ENCODE assay signal across 16 cellular contexts in the genomic region with DNA sequence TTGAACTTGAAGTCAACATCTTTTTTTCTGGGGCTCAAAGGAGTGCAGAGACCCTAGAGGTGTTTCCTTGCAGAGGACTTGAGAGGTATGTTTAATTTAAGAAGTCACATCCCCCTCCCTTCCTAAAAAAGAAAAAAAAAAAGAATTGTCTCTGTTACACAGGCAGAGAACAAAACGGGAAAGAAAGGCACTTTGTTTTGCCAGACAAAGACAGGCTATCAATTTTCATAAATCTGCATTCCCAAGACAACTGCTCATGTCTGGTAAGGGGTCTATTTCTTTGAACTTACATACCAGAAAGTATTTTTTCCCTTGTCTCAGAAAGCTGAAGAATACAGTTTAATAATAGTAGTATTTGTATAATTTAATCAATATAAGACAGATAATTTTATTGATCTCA.
"Had no signal": no experiment of that assay in that cellular context is flagged by ENCODE, and none has a peak within 500 bp of the region (broad histone marks: within the 10 kb centered on the region; RNA-seq: fewer than 3 reads in every experiment).

No MANE protein-coding gene starts in this region.

- H3K4me1 ChIP-seq: pancreas had no signal

- H3K9ac ChIP-seq: neural progenitor cell had no signal

- H2AFZ ChIP-seq: neural progenitor cell had no signal

- H3K4me2 ChIP-seq: neural progenitor cell had no signal

- ATAC-seq: esophagus mucosa; pancreas; stimulated activated memory B cell treated with anti-CD40 and anti-IgM and Interleukin-4, amounts not matched to agents 10 μg/mL and 1 μg/mL and 100 μg/mL, for 72 hours had no signal

- H3K9me3 ChIP-seq: pancreas had no signal

- H3K4me3 ChIP-seq: coronary artery, neural progenitor cell, pancreas had no signal

- H3K36me3 ChIP-seq: neural progenitor cell, pancreas had no signal

- DNase-seq: activated CD4-positive, alpha-beta T cell treated with anti-CD3 and anti-CD28 coated beads, Interleukin-2, amount 10 ng/mL, durations not matched to agents 7 days and 5 days; activated CD8-positive, alpha-beta memory T cell treated with anti-CD3 and anti-CD28 coated beads, Interleukin-2, amount 50 U/mL, for 48 hours; activated gamma-delta T cell treated with Interleukin-2 at 50 U/mL for 16 hours; activated naive CD8-positive, alpha-beta T cell treated with anti-CD3 and anti-CD28 coated beads for 36 hours; amygdala; central memory CD4-positive, alpha-beta T cell; glutamatergic neuron; hypothalamus; kidney glomerular epithelial cell; left ventricle myocardium superior; pancreas; stimulated activated CD4-positive, alpha-beta T cell treated with anti-CD3 and anti-CD28 coated beads, Interleukin-2, amount 100 ng/mL, for 48 hours had no signal

- H3K27ac ChIP-seq: coronary artery, neural progenitor cell, pancreas had no signal

- H3K27me3 ChIP-seq: neural progenitor cell, pancreas had no signal
